Comparison of ENCODE assay signal across 18 cellular contexts in the genomic region with DNA sequence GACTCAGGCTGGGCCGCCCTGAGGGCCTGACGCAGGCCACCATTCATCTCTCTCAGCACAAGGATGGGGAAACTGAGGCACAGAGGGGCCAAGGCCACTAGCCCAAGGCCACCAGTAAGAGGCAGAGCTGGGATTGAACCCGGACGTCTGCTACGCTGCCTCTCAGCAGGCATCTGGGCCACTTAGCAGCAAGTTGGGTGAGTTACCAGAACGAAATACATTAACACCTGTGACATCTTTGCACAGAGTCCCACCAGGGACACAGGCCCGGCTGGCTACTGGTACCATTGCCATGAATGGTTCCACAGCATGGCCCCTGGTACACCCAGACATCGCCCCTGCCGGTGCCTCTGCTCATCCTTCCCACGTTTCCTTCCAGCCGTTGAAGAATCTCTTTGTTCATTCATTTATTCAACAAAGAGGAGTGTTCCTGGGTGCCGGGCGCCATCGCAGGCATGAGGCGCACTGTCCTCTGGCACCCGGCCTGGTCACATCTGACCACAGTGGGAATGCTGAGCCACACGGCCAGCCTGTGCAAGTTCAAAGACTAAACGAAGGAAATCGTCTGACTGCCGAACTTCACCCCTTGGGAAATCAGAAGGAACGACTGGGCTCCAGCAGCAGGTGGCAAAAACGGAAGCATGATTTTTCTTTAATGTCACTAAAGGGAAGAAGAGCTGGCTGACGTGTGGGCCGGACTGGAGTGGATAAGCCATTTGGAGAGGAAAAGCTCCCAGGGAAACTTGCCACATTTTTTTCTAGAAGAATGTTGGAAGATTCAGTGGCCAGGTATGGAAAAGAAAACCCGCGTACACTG. TPM values are rescaled to one million over a fixed set of nuclear protein-coding genes. Genes with fewer than 3 reads are reported as not detected.
DNase-seq lines count a peak whose midpoint lies in the region; ATAC-seq, FAIRE-seq and TF ChIP-seq lines count a peak whose summit lies in the region.
"Had no signal": no experiment of that assay in that cellular context is flagged by ENCODE, and none has a peak within 500 bp of the region (broad histone marks: within the 10 kb centered on the region; RNA-seq: fewer than 3 reads in every experiment).

No MANE protein-coding gene starts in this region.

- peak; percentile 56 for DNase-seq in RWPE2 (ENCODE audit: low spot score)
- DNase-seq in medulla oblongata (ENCODE audit: extremely low spot score) = peak; percentile 66
- peak; percentile 28 for DNase-seq in superior temporal gyrus (ENCODE audit: extremely low spot score)
- no peak for DNase-seq in HTR-8/SVneo (ENCODE audit: insufficient read length, low spot score)
- no peak for DNase-seq in OCI-LY7 (ENCODE audit: low spot score)
- no peak for DNase-seq in SJCRH30
- DNase-seq: activated CD4-positive, alpha-beta T cell treated with anti-CD3 and anti-CD28 coated beads for 36 hours; activated CD8-positive, alpha-beta memory T cell treated with anti-CD3 and anti-CD28 coated beads for 24 hours; activated T-cell treated with anti-CD3 and anti-CD28 coated beads, Interleukin-2, amount 50 U/mL, for 24 hours; DMS79 treated with DMSO at 0.1 percent for 48 hours; KBM-7; NCI-H187; NCI-H748 treated with DMSO at 0.1 percent for 48 hours; SHP77 treated with DMSO at 0.1 percent for 48 hours; stimulated activated naive B cell treated with anti-CD40 and anti-IgM and Interleukin-4, amounts not matched to agents 10 μg/mL and 1 μg/mL and 100 μg/mL, for 72 hours; T-helper 1 cell had no signal

- no peaks in the 10 kb centered on the region for H3K4me1 ChIP-seq in RWPE2 (ENCODE audit: insufficient read depth, poor library complexity, severe bottlenecking)
- no peaks in the 10 kb centered on the region for H3K4me1 ChIP-seq in OCI-LY7 (ENCODE audit: insufficient read depth, low read length, poor library complexity, severe bottlenecking)
- H3K4me1 ChIP-seq in SJCRH30 = no peaks in the 10 kb centered on the region

- no peaks in the 10 kb centered on the region for H3K79me2 ChIP-seq in OCI-LY7 (ENCODE audit: insufficient read depth, low read depth, low read length)

- no TSS peak for BruUV-seq in OCI-LY7 (replicated peaks; lab: Mats Ljungman, UMichigan)

- CTCF ChIA-PET in OCI-LY7 (lab: Charles Lee; ENCODE audit: unreplicated experiment) = no interaction called here

- POLR2A ChIA-PET in OCI-LY7 (lab: Charles Lee) = no interaction called here

- intact Hi-C loops in OCI-LY7 (cut with micrococcal nuclease; ENCODE audit: unreplicated experiment) = no loop called here

- no peak overlapping the region for H3K27ac ChIP-seq in RWPE2 (ENCODE audit: poor library complexity, severe bottlenecking)
- H3K27ac ChIP-seq in cingulate gyrus (ENCODE audit: low read depth, low read length) = peak overlapping the region; percentile 74
- no peak overlapping the region for H3K27ac ChIP-seq in OCI-LY7 (ENCODE audit: low read depth, low read length, poor library complexity, severe bottlenecking)
- H3K27ac ChIP-seq in SJCRH30 = no peak overlapping the region

- no peaks in the 10 kb centered on the region for H3K36me3 ChIP-seq in RWPE2 (ENCODE audit: low read depth)
- no peaks in the 10 kb centered on the region for H3K36me3 ChIP-seq in OCI-LY7 (ENCODE audit: insufficient read depth, low read length)
- H3K36me3 ChIP-seq in SJCRH30 = no peaks in the 10 kb centered on the region

- H3K27me3 ChIP-seq in RWPE2 (ENCODE audit: insufficient read depth, poor library complexity, severe bottlenecking) (no peaks in the 10 kb centered on the region), SJCRH30 (no peaks in the 10 kb centered on the region)

- H2AFZ ChIP-seq in OCI-LY7 (ENCODE audit: low read length) = no peak overlapping the region

- H3K4me3 ChIP-seq in RWPE2 (ENCODE audit: severe bottlenecking) (no peak overlapping the region), OCI-LY7 (ENCODE audit: low read depth, low read length, poor library complexity, severe bottlenecking) (no peak overlapping the region), SJCRH30 (no peak overlapping the region)
- H3K4me3 ChIP-seq: GM12878 had no signal

- H3K9me3 ChIP-seq in RWPE2 (ENCODE audit: severe bottlenecking) (no peaks in the 10 kb centered on the region), OCI-LY7 (ENCODE audit: low read length) (no peaks in the 10 kb centered on the region), SJCRH30 (replicated peaks) (no peaks in the 10 kb centered on the region)

- FAIRE-seq in HTR-8/SVneo (lab: Jason Lieb, UNC) = no peak
- FAIRE-seq: GM12878 had no signal

- H4K20me1 ChIP-seq in OCI-LY7 (ENCODE audit: insufficient read depth, low read length) = no peaks in the 10 kb centered on the region

- no peak for TF ChIP-seq CTCF in RWPE2 (IDR thresholded peaks at IDR 0.05; ENCODE audit: poor library complexity, severe bottlenecking)
- no peak for TF ChIP-seq CTCF in OCI-LY7 (conservative IDR thresholded peaks at IDR 0.05; ENCODE audit: low read length)

- no peaks in the 10 kb centered on the region for H3K9me2 ChIP-seq in OCI-LY7 (ENCODE audit: insufficient read depth, low read length)

- no peak for ATAC-seq in RWPE2 (ENCODE audit: low read depth)
- ATAC-seq: activated CD4-positive, alpha-beta T cell treated with anti-CD3 and anti-CD28 coated beads for 36 hours; GM12878; stimulated activated naive B cell treated with anti-CD40 and anti-IgM and Interleukin-4, amounts not matched to agents 10 μg/mL and 1 μg/mL and 100 μg/mL, for 72 hours had no signal

- no peak overlapping the region for H3K4me2 ChIP-seq in OCI-LY7 (ENCODE audit: low read length)

RNA-seq across cellular contexts. Expression of gene ZNF469, which starts 7.3 kb away (rescaled TPM):
- under 0.01 TPM in 1 of 2 replicates, not detected in the other for total RNA-seq in OCI-LY7 (2014; rRNA removed; shearing (Covaris generic))
- 0.02 TPM in 1 of 2 replicates, not detected in the other for total RNA-seq in OCI-LY7 (2022)
- not detected in 2 replicates for total RNA-seq in SJCRH30 (2014; rRNA removed; shearing (Covaris generic))

Comparison
In these comparisons a context has a peak if more than half of its experiments do, and no peak if none do; other contexts are left out.
1. DNase-seq: peak in RWPE2 (single experiment), medulla oblongata (single experiment) and superior temporal gyrus (single experiment); none in HTR-8/SVneo (single experiment), OCI-LY7 (single experiment) and SJCRH30 (0 of 2).